ENCODE assay signal across 8 cellular contexts in the genomic region with DNA sequence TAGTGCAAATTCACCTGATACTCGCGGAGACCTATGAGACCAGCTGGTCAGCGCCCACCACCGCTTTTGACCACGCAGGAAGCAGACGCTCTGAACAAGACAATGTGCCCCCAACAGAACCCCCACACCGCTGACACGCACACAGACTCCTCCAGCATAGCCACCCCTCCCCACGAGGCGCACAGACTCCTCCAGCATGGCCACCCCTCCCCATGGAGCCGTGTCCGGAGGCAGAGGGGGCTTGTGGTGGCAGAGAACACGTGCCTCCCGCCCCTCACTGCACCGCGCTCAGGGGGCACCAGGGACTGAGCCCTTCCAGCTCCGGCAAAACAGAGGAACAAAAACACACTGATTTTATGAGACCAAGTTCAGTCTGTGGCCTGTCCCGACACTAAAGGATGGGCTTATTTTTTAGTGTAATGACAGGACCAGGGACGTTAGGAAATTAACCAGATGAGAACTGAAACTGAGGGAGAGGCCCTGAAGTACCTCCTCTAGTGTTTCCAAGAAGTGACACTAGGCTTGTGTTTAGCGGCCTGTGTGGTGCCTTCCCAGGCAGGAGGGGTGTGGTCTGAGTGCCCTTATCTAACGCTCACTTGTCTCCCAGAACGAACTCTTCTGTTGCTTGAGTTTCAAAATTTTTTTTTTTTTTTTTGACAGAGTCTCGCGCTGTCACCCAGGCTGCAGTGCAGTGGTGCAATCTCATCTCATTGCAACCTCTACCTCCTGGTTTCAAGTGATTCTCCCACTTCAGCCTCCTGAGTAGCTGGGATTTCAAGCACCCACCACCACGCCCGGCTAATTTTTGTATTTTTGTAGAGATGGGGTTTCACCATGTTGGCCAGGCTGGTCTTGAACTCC. TPM values are rescaled to one million over a fixed set of nuclear protein-coding genes. Genes with fewer than 3 reads are reported as not detected.
A peak's percentile ranks its signal among the peaks of the same experiment; 100 is the strongest.
DNase-seq lines count a peak whose midpoint lies in the region; ATAC-seq and TF ChIP-seq lines count a peak whose summit lies in the region.

No MANE protein-coding gene starts in this region.

- H3K79me2 ChIP-seq in PC-3 (ENCODE audit: low read length): no peaks in the 10 kb centered on the region

- intact Hi-C loops in PC-3 (cut with micrococcal nuclease): no loop called here

- H3K4me3 ChIP-seq in lung: no peak overlapping the region
- no peak overlapping the region for H3K4me3 ChIP-seq in PC-3 (ENCODE audit: low read length)

- H3K4me1 ChIP-seq in lung (ENCODE audit: control insufficient read depth in 2 of 2, insufficient read depth in 2 of 2, low read length in 2 of 2) (no peaks in the 10 kb centered on the region), PC-3 (ENCODE audit: insufficient read depth, low read length) (peaks cover 2% of the 10 kb centered on the region; the same call in 1 of the 2 replicates)

- 38 to 56% methylated on average over 26 of the region's 26 CpGs for WGBS in lung, 2 donors

- no peaks in the 10 kb centered on the region for H3K36me3 ChIP-seq in lung (ENCODE audit: control insufficient read depth in 2 of 2, insufficient read depth in 2 of 2, low read length in 2 of 2)
- no peaks in the 10 kb centered on the region for H3K36me3 ChIP-seq in PC-3 (ENCODE audit: low read depth, low read length)

- CTCF ChIA-PET in PC-3 (lab: Charles Lee): no interaction called here

- no peak for TF ChIP-seq CTCF in lung (IDR thresholded peaks at IDR 0.05; ENCODE audit: control extremely low read depth, extremely low read depth)
- no peak for TF ChIP-seq CTCF in PC-3 (conservative IDR thresholded peaks at IDR 0.05; ENCODE audit: low read depth, low read length)
- no peak for TF ChIP-seq CTCF in omental fat pad (IDR thresholded peaks at IDR 0.05)

- POLR2A ChIA-PET in PC-3 (lab: Charles Lee; ENCODE audit: unreplicated experiment): no interaction called here

- peak; percentile 100 for DNase-seq in OCI-M1 (lab: John Stamatoyannopoulos, UW)
- DNase-seq in lung (ENCODE audit: low spot score): no peak
- DNase-seq in NCI-H526 (lab: John Stamatoyannopoulos, UW): no peak
- no peak for DNase-seq in PC-3
- DNase-seq in cortex of kidney (lab: John Stamatoyannopoulos, UW): no peak
- no peak for DNase-seq in omental fat pad (ENCODE audit: low spot score)

- no peak overlapping the region for H3K9ac ChIP-seq in PC-3 (ENCODE audit: low read length)

- H3K9me3 ChIP-seq in lung (ENCODE audit: control insufficient read depth in 2 of 2, insufficient read depth in 1 of 2, low read length in 1 of 2) (no peaks in the 10 kb centered on the region), PC-3 (ENCODE audit: low read length) (no peaks in the 10 kb centered on the region)

- H3K9me2 ChIP-seq in PC-3 (replicated peaks; ENCODE audit: low read length): no peaks in the 10 kb centered on the region

- H3K27ac ChIP-seq in lung (ENCODE audit: low read depth in 1 of 2, low read length in 1 of 2): no peak overlapping the region
- no peak overlapping the region for H3K27ac ChIP-seq in PC-3 (ENCODE audit: low read length)

- no TSS peak for BruUV-seq in PC-3 (replicated peaks; lab: Mats Ljungman, UMichigan)

- no peaks in the 10 kb centered on the region for H3K27me3 ChIP-seq in lung (ENCODE audit: control insufficient read depth, insufficient read depth)
- H3K27me3 ChIP-seq in PC-3 (ENCODE audit: low read length): no peaks in the 10 kb centered on the region

- no peak overlapping the region for H2AFZ ChIP-seq in PC-3 (ENCODE audit: low read length)

- ATAC-seq in GM18858 (IDR thresholded peaks at IDR 0.05; ENCODE audit: unreplicated experiment) (peak; percentile 55), GM21717 (IDR thresholded peaks at IDR 0.05; ENCODE audit: unreplicated experiment) (peak; percentile 61), lung (ENCODE audit: insufficient read depth, low FRiP score) (peak; percentile 80), PC-3 (no peak), omental fat pad (ENCODE audit: low FRiP score) (no peak)

- H3K4me2 ChIP-seq in PC-3 (ENCODE audit: low read length): no peak overlapping the region

- no peaks in the 10 kb centered on the region for H4K20me1 ChIP-seq in PC-3 (ENCODE audit: low read length)

- H3F3A ChIP-seq in PC-3 (ENCODE audit: low read length, unreplicated experiment): no peaks in the 10 kb centered on the region

RNA-seq across cellular contexts. Expression of a gene that starts 10.0 kb away (rescaled TPM):
- 100 to 1,000 TPM in 1 of 2 donors, 10 to 100 TPM in 1; 40.2 to 120 TPM for total RNA-seq in lung
- 10 to 100 TPM; 29.4 to 47.6 TPM for polyA plus RNA-seq in lung
- total RNA-seq in PC-3 (2014; rRNA removed): 76.1 and 91.9 TPM in 2 replicates
- total RNA-seq in omental fat pad: 10 to 100 TPM; 29.7 to 47.0 (median 43.3) TPM

Comparison
In these comparisons a context has a peak if more than half of its experiments do, and no peak if none do; other contexts are left out.
1. ATAC-seq: peak in GM18858 (single experiment), GM21717 (single experiment) and lung (single experiment); none in PC-3 (single experiment) and omental fat pad (single experiment).